In the genomic region with DNA sequence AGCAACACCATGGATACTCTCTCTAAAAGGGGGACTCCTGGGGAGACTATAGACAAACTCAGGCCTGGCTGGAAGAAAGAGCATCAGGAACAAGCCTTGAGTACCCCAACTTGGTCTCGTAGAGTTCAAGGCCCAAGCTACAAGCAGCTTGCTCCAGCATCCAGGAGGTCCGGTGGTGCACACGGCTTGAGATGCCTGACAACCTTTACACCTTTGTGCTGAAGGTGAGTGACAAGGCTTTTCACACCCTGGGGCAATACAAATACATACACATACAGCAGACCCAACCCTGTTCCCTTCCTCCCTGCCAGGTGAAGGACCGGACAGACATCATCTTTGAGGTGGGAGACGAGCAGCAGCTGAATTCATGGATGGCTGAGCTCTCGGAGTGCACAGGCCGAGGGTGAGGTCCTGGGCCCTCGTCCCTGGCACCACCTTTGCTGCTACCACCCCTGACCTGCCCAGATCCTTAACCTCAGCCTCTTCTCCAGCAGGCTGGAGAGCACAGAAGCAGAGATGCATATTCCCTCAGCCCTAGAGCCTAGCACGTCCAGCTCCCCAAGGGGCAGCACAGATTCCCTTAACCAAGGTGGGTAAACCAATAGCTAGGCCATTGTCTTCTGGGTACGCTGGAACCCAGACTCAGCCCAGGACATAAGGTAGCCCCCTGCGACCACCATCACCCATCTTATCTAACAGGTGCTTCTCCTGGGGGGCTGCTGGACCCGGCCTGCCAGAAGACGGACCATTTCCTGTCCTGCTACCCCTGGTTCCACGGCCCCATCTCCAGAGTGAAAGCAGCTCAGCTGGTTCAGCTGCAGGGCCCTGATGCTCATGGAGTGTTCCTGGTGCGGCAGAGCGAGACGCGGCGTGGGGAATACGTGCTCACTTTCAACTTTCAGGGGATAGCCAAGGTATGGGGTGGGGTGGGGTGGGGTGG, we compare ENCODE assay signal across 10 cellular contexts. TPM values are rescaled to one million over a fixed set of nuclear protein-coding genes. Genes with fewer than 3 reads are reported as not detected.
A peak's percentile ranks its signal among the peaks of the same experiment; 100 is the strongest.
DNase-seq lines count a peak whose midpoint lies in the region; TF ChIP-seq lines count a peak whose summit lies in the region.
"Had no signal": no experiment of that assay in that cellular context is flagged by ENCODE, and none has a peak within 500 bp of the region (broad histone marks: within the 10 kb centered on the region; RNA-seq: fewer than 3 reads in every experiment).

No MANE protein-coding gene starts in this region.

- H3K27me3 ChIP-seq in CD4-positive, alpha-beta memory T cell (ENCODE audit: insufficient read depth, low read length) = no peaks in the 10 kb centered on the region
- H3K27me3 ChIP-seq in neural progenitor cell (no peaks in the 10 kb centered on the region), MG63 (no peaks in the 10 kb centered on the region)

- TF ChIP-seq CTCF in OCI-LY7 (conservative IDR thresholded peaks at IDR 0.05; ENCODE audit: low read length) = no peak
- TF ChIP-seq CTCF in endothelial cell (IDR thresholded peaks at IDR 0.05; ENCODE audit: unreplicated experiment) = no peak
- no peak for TF ChIP-seq CTCF in neural progenitor cell (IDR thresholded peaks at IDR 0.05)

- H3K4me3 Mint-ChIP-seq in CD4-positive, alpha-beta memory T cell = peak overlapping the region in 3 of 8 donors; percentile 3 to 41 (median 21)
- H3K4me3 Mint-ChIP-seq in endothelial cell (ENCODE audit: unreplicated experiment) (peak overlapping the region; percentile 78), neural progenitor cell (no peak overlapping the region)

- H3K79me2 ChIP-seq in OCI-LY7 (ENCODE audit: insufficient read depth, low read depth, low read length) = peaks cover 9% of the 10 kb centered on the region; the same call in 1 of the 2 replicates
- no peaks in the 10 kb centered on the region for H3K79me2 ChIP-seq in neural progenitor cell (ENCODE audit: low read depth)

- CTCF ChIA-PET in CD4-positive, alpha-beta memory T cell (lab: Charles Lee; ENCODE audit: partially characterized antibody) = interaction anchor here (1.7 to 22.4 kb wide), 3 partner anchors 12 to 44 kb away, joined by 4 to 1282 read pairs (median 37); partner anchors contain the start of gene SH2B3
- CTCF ChIA-PET in OCI-LY7 (lab: Charles Lee; ENCODE audit: unreplicated experiment) = interaction anchor here (0.6 kb wide), 1 partner anchor 50 kb away, joined by 3 read pairs; no protein-coding TSS in a partner anchor

- H4K20me1 ChIP-seq in OCI-LY7 (ENCODE audit: insufficient read depth, low read length) (peaks cover 19% of the 10 kb centered on the region; the same call in 1 of the 2 replicates), neural progenitor cell (ENCODE audit: low read depth) (peaks cover 9% of the 10 kb centered on the region)

- H3K9me3 Mint-ChIP-seq in CD4-positive, alpha-beta memory T cell = peaks cover 0 to 2% (median 0%) of the 10 kb centered on the region in 8 donors
- no peaks in the 10 kb centered on the region for H3K9me3 Mint-ChIP-seq in endothelial cell (ENCODE audit: unreplicated experiment)
- no peaks in the 10 kb centered on the region for H3K9me3 Mint-ChIP-seq in neural progenitor cell
- H3K9me3 Mint-ChIP-seq: activated T-helper 17 cell treated with anti-CD3 and anti-CD28 coated beads, Interleukin-2, amount 50 U/mL, for 72 hours had no signal

- no peak overlapping the region for H3K4me3 ChIP-seq in CD4-positive, alpha-beta memory T cell (ENCODE audit: low read length in 2 of 2)
- H3K4me3 ChIP-seq in OCI-LY7 (ENCODE audit: low read depth, low read length, poor library complexity, severe bottlenecking) (no peak overlapping the region), neural progenitor cell (no peak overlapping the region), MG63 (no peak overlapping the region)

- H3K36me3 ChIP-seq in CD4-positive, alpha-beta memory T cell (ENCODE audit: insufficient read depth, low read length) = peaks cover 52% of the 10 kb centered on the region
- H3K36me3 ChIP-seq in OCI-LY7 (ENCODE audit: insufficient read depth, low read length) (peaks cover 84% of the 10 kb centered on the region), neural progenitor cell (no peaks in the 10 kb centered on the region), MG63 (peaks cover 79% of the 10 kb centered on the region)

- H3K27me3 Mint-ChIP-seq in CD4-positive, alpha-beta memory T cell = no peaks in the 10 kb centered on the region
- peaks cover 56% of the 10 kb centered on the region for H3K27me3 Mint-ChIP-seq in endothelial cell (ENCODE audit: unreplicated experiment)
- no peaks in the 10 kb centered on the region for H3K27me3 Mint-ChIP-seq in neural progenitor cell (ENCODE audit: insufficient read depth, low read depth)
- H3K27me3 Mint-ChIP-seq: activated T-helper 17 cell treated with anti-CD3 and anti-CD28 coated beads, Interleukin-2, amount 50 U/mL, for 72 hours had no signal

- no TSS peak for BruUV-seq in OCI-LY7 (replicated peaks; lab: Mats Ljungman, UMichigan)

- H2AFZ ChIP-seq in OCI-LY7 (ENCODE audit: low read length) = no peak overlapping the region
- no peak overlapping the region for H2AFZ ChIP-seq in neural progenitor cell (replicated peaks)

- no peak for DNase-seq in CD4-positive, alpha-beta memory T cell
- DNase-seq in OCI-LY7 (ENCODE audit: low spot score) (no peak), endothelial cell (ENCODE audit: low spot score) (peak; percentile 2), neural progenitor cell (ENCODE audit: low spot score) (no peak), SIG-M5 treated with dmso at 0.1 percent for 504 hours (lab: John Stamatoyannopoulos, UW; ENCODE audit: unreplicated experiment) (no peak), A172 (ENCODE audit: low spot score) (no peak), MG63 (no peak), NCI-H82 treated with DMSO at 0.1 percent for 48 hours (lab: John Stamatoyannopoulos, UW; ENCODE audit: unreplicated experiment) (no peak)
- DNase-seq: NCI-H187 treated with DMSO at 0.1 percent for 48 hours had no signal

- H3K4me1 ChIP-seq in CD4-positive, alpha-beta memory T cell (ENCODE audit: insufficient read depth, low read length) = peaks cover 79% of the 10 kb centered on the region
- H3K4me1 ChIP-seq in OCI-LY7 (ENCODE audit: insufficient read depth, low read length, poor library complexity, severe bottlenecking) (peaks cover 73% of the 10 kb centered on the region), neural progenitor cell (no peaks in the 10 kb centered on the region)

- intact Hi-C loops in CD4-positive, alpha-beta memory T cell (cut with micrococcal nuclease) = no loop called here
- intact Hi-C loops in OCI-LY7 (cut with micrococcal nuclease; ENCODE audit: unreplicated experiment) = no loop called here

- H3K4me2 ChIP-seq in OCI-LY7 (ENCODE audit: low read length) (no peak overlapping the region), neural progenitor cell (no peak overlapping the region)

- peaks cover 48 to 92% (median 78%) of the 10 kb centered on the region in 4 donors for H3K4me1 Mint-ChIP-seq in CD4-positive, alpha-beta memory T cell
- H3K4me1 Mint-ChIP-seq in endothelial cell (ENCODE audit: unreplicated experiment) (peaks cover 83% of the 10 kb centered on the region), neural progenitor cell (peaks cover 6% of the 10 kb centered on the region)

- peak overlapping the region; percentile 20 for H3K9ac ChIP-seq in neural progenitor cell

- no peaks in the 10 kb centered on the region for H3K9me2 ChIP-seq in OCI-LY7 (ENCODE audit: insufficient read depth, low read length)

- peak overlapping the region; percentile 70 to 100 (median 87) for H3K27ac Mint-ChIP-seq in CD4-positive, alpha-beta memory T cell
- H3K27ac Mint-ChIP-seq in endothelial cell (ENCODE audit: unreplicated experiment) (peak overlapping the region; percentile 96), neural progenitor cell (peak overlapping the region; percentile 63)

- peak overlapping the region; percentile 71 for H3K27ac ChIP-seq in CD4-positive, alpha-beta memory T cell (ENCODE audit: low read depth, low read length)
- H3K27ac ChIP-seq in OCI-LY7 (ENCODE audit: low read depth, low read length, poor library complexity, severe bottlenecking) (peak overlapping the region; percentile 91), neural progenitor cell (no peak overlapping the region)

- H3K36me3 Mint-ChIP-seq in CD4-positive, alpha-beta memory T cell = peaks cover 33 to 60% of the 10 kb centered on the region in 2 donors
- H3K36me3 Mint-ChIP-seq in endothelial cell (ENCODE audit: low read depth, unreplicated experiment) = peaks cover 52% of the 10 kb centered on the region
- peaks cover 15% of the 10 kb centered on the region for H3K36me3 Mint-ChIP-seq in neural progenitor cell

- H3F3A ChIP-seq in neural progenitor cell (ENCODE audit: low read depth) = peaks cover under 1% of the 10 kb centered on the region

- no peaks in the 10 kb centered on the region for H3K9me3 ChIP-seq in CD4-positive, alpha-beta memory T cell (ENCODE audit: control insufficient read depth in 1 of 2, low read length in 2 of 2)
- H3K9me3 ChIP-seq in OCI-LY7 (ENCODE audit: low read length) (no peaks in the 10 kb centered on the region), neural progenitor cell (ENCODE audit: low read depth) (no peaks in the 10 kb centered on the region), MG63 (no peaks in the 10 kb centered on the region)

- POLR2A ChIA-PET in CD4-positive, alpha-beta memory T cell (lab: Charles Lee; ENCODE audit: partially characterized antibody) = interaction anchor here (6.7 to 27.1 kb wide), 3 partner anchors 12 to 41 kb away, joined by 107 to 683 read pairs (median 192); partner anchors contain the start of gene SH2B3
- POLR2A ChIA-PET in OCI-LY7 (lab: Charles Lee) = no interaction called here

RNA-seq across cellular contexts. Expression of gene SH2B3, which starts 41.2 kb away (rescaled TPM):
- 10 to 100 TPM; 25.3 to 28.2 TPM for total RNA-seq in CD4-positive, alpha-beta memory T cell
- polyA plus RNA-seq in CD4-positive, alpha-beta memory T cell = 10 to 100 TPM in 1 of 2 donors, 1 to 10 TPM in 1; 4.2 to 14.2 TPM
- 16.3 and 25.8 TPM in 2 replicates for total RNA-seq in OCI-LY7 (2014; rRNA removed; shearing (Covaris generic))
- total RNA-seq in OCI-LY7 (2022) = 45.9 and 51.3 TPM in 2 replicates
- 93.7 TPM for total RNA-seq in endothelial cell (ENCODE audit: unreplicated experiment)
- 2.8 and 5.7 TPM in 2 replicates for total RNA-seq in neural progenitor cell (ENCODE audit: low replicate concordance)
- 30.5 and 32.3 TPM in 2 replicates for total RNA-seq in A172 (2014; rRNA removed; shearing (Covaris generic))
- total RNA-seq in MG63 (2014; rRNA removed; shearing (Covaris generic); ENCODE audit: low replicate concordance) = 12.8 and 15.8 TPM in 2 replicates
